Comparison of ENCODE assay signal across 9 cellular contexts in genomic region chr22:18970180-18970947, GRCh38. TPM values are rescaled to one million over a fixed set of nuclear protein-coding genes. Genes with fewer than 3 reads are reported as not detected.
A peak's percentile ranks its signal among the peaks of the same experiment; 100 is the strongest.
DNase-seq lines count a peak whose midpoint lies in the region; ATAC-seq and TF ChIP-seq lines count a peak whose summit lies in the region.
"Had no signal": no experiment of that assay in that cellular context is flagged by ENCODE, and none has a peak within 500 bp of the region (broad histone marks: within the 10 kb centered on the region; RNA-seq: fewer than 3 reads in every experiment).

No MANE protein-coding gene starts in this region.

- no peaks in the 10 kb centered on the region for H4K20me1 ChIP-seq in PC-9 (ENCODE audit: insufficient read depth)
- peaks cover 15% of the 10 kb centered on the region for H4K20me1 ChIP-seq in neural progenitor cell (ENCODE audit: low read depth)

- CTCF ChIA-PET in PC-9 (lab: Charles Lee) = no interaction called here

- TF ChIP-seq CTCF in PC-9 (conservative IDR thresholded peaks at IDR 0.05) (no peak), epithelial cell of proximal tubule (conservative IDR thresholded peaks at IDR 0.05; ENCODE audit: low read depth, low read length) (peak; percentile 5), neural progenitor cell (IDR thresholded peaks at IDR 0.05) (peak; percentile 26)

- peak overlapping the region; percentile 85 for H3K4me3 Mint-ChIP-seq in neural progenitor cell

- H2AFZ ChIP-seq in PC-9 (no peak overlapping the region), neural progenitor cell (replicated peaks) (peak overlapping the region; percentile 99)

- H3K36me3 ChIP-seq in PC-9 (ENCODE audit: low read depth) = no peaks in the 10 kb centered on the region
- no peaks in the 10 kb centered on the region for H3K36me3 ChIP-seq in neural progenitor cell
- H3K36me3 ChIP-seq: neutrophil had no signal

- H3K36me3 Mint-ChIP-seq in neural progenitor cell = no peaks in the 10 kb centered on the region

- H3F3A ChIP-seq in PC-9 (ENCODE audit: insufficient read depth, low read depth) (no peaks in the 10 kb centered on the region), neural progenitor cell (ENCODE audit: low read depth) (no peaks in the 10 kb centered on the region)

- H3K27ac Mint-ChIP-seq in neural progenitor cell = no peak overlapping the region

- H3K79me2 ChIP-seq in PC-9 (ENCODE audit: low read depth) (no peaks in the 10 kb centered on the region), neural progenitor cell (ENCODE audit: low read depth) (no peaks in the 10 kb centered on the region)

- H3K9me3 Mint-ChIP-seq in neural progenitor cell = no peaks in the 10 kb centered on the region

- H3K27ac ChIP-seq in PC-9 (no peak overlapping the region), neural progenitor cell (no peak overlapping the region)
- H3K27ac ChIP-seq: neutrophil had no signal

- DNase-seq in NCI-H146 (lab: John Stamatoyannopoulos, UW) (peak; percentile 24), NCI-H146 treated with DMSO at 0.1 percent for 48 hours (lab: John Stamatoyannopoulos, UW; ENCODE audit: unreplicated experiment) (no peak), PC-9 (no peak), epithelial cell of proximal tubule (ENCODE audit: low read depth) (no peak), neural progenitor cell (ENCODE audit: low spot score) (peak; percentile 86), Ammon's horn (ENCODE audit: low spot score) (no peak), epidermal melanocyte (ENCODE audit: insufficient read length, low spot score) (no peak)

- H3K9me2 ChIP-seq in PC-9 (ENCODE audit: insufficient read depth) = no peaks in the 10 kb centered on the region

- H3K4me1 Mint-ChIP-seq in neural progenitor cell = peaks cover 20% of the 10 kb centered on the region

- no peak for ATAC-seq in HG03108 (IDR thresholded peaks at IDR 0.05; ENCODE audit: unreplicated experiment)

- H3K9me3 ChIP-seq in PC-9 (ENCODE audit: insufficient read depth, low read depth) = no peaks in the 10 kb centered on the region
- no peaks in the 10 kb centered on the region for H3K9me3 ChIP-seq in neural progenitor cell (ENCODE audit: low read depth)
- H3K9me3 ChIP-seq: neutrophil had no signal

- no peak overlapping the region for H3K9ac ChIP-seq in neural progenitor cell

- H3K27me3 ChIP-seq in PC-9 (ENCODE audit: insufficient read depth, low read depth) = peaks cover 6% of the 10 kb centered on the region; the same call in 1 of the 2 replicates
- peaks cover 10% of the 10 kb centered on the region for H3K27me3 ChIP-seq in neural progenitor cell

- H3K4me1 ChIP-seq in PC-9 (replicated peaks; ENCODE audit: insufficient read depth) = no peaks in the 10 kb centered on the region
- no peaks in the 10 kb centered on the region for H3K4me1 ChIP-seq in neural progenitor cell

- H3K4me2 ChIP-seq in PC-9 (peak overlapping the region; percentile 64), neural progenitor cell (peak overlapping the region; percentile 100)

- BruUV-seq in PC-9 (replicated peaks; lab: Mats Ljungman, UMichigan) = no TSS peak

- H3K4me3 ChIP-seq in PC-9 = peak overlapping the region; percentile 44; the same call in 1 of the 2 replicates
- peak overlapping the region; percentile 57 for H3K4me3 ChIP-seq in epithelial cell of proximal tubule (ENCODE audit: low read depth, low read length)
- peak overlapping the region; percentile 97 for H3K4me3 ChIP-seq in neural progenitor cell

- H3K27me3 Mint-ChIP-seq in neural progenitor cell (ENCODE audit: insufficient read depth, low read depth) = peaks cover 10% of the 10 kb centered on the region

- intact Hi-C loops in PC-9 (cut with micrococcal nuclease; ENCODE audit: unreplicated experiment) = no loop called here

- POLR2A ChIA-PET in PC-9 (lab: Charles Lee; ENCODE audit: unreplicated experiment) = no interaction called here

RNA-seq across cellular contexts. Expression of gene PRODH, which starts 34.3 kb away (rescaled TPM):
- total RNA-seq in PC-9 (2021) (1.1 and 4.3 TPM in 2 replicates), epithelial cell of proximal tubule (1.2 and 2.1 TPM in 2 replicates), neural progenitor cell (ENCODE audit: low replicate concordance) (9.3 and 18.8 TPM in 2 replicates)

Comparison
In these comparisons a context has a peak if more than half of its experiments do, and no peak if none do; other contexts are left out.
1. DNase-seq: peak in NCI-H146 (single experiment) and neural progenitor cell (single experiment); none in NCI-H146 treated with DMSO at 0.1 percent for 48 hours (single experiment), PC-9 (0 of 2), epithelial cell of proximal tubule (single experiment), Ammon's horn (single experiment) and epidermal melanocyte (single experiment).
2. H3K4me3 ChIP-seq: peak in every context shown above with its lines; median percentile 97 in neural progenitor cell; 57 in epithelial cell of proximal tubule; 44 in PC-9.